ENCODE assay signal across 19 cellular contexts in the genomic region with DNA sequence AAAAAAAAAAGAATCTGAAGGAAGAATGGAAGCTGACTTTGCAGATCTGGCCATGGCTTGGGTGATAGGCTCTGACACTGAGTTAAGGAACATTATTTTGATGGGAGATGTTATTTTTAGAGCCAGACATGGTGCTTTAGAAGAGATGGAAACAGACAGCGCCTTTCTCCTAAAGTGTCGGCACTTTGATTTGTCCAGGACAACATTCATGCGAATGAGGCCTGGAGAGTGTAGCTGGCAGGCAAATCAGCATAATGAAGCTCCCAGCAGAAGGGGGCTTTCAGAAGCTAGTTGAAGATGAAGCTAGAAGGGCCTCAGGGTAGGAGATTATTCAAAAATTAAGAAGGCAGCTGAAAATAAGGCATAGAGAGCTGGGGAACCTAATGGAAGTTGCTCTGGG.
"Had no signal": no experiment of that assay in that cellular context is flagged by ENCODE, and none has a peak within 500 bp of the region (broad histone marks: within the 10 kb centered on the region; RNA-seq: fewer than 3 reads in every experiment).

No MANE protein-coding gene starts in this region.

- H3K27ac ChIP-seq: SJSA1, SK-N-MC had no signal

- H3K27me3 ChIP-seq: SJSA1 had no signal

- DNase-seq: KBM-7, NCI-H1092, NCI-H1105 treated with DMSO at 0.1 percent for 48 hours, NCI-H1417 treated with DMSO at 0.1 percent for 48 hours, NCI-H146, NCI-H1694 treated with DMSO at 0.1 percent for 48 hours, NCI-H1930, NCI-H2081, NCI-H2107, NCI-H2227 treated with DMSO at 0.1 percent for 48 hours, NCI-H524, NCI-H526 treated with DMSO at 0.1 percent for 48 hours, NCI-H748 treated with DMSO at 0.1 percent for 48 hours, Right ventricle myocardium superior, RPMI8226, SIG-M5 had no signal

- H3K9me3 ChIP-seq: SJSA1 had no signal

- H3K36me3 ChIP-seq: SJSA1 had no signal

- FAIRE-seq: RCC 7860 had no signal

- H3K4me3 ChIP-seq: SJSA1, SK-N-MC had no signal
